In genomic region chr10:16809074-16809718, GRCh38 we compare ENCODE assay signal across 8 cellular contexts. TPM values are rescaled to one million over a fixed set of nuclear protein-coding genes. Genes with fewer than 3 reads are reported as not detected.
DNase-seq lines count a peak whose midpoint lies in the region; ATAC-seq and TF ChIP-seq lines count a peak whose summit lies in the region.

No MANE protein-coding gene starts in this region.

- H3K27ac ChIP-seq in OCI-LY3 (ENCODE audit: low read length) = no peak overlapping the region

- no peaks in the 10 kb centered on the region for H3K9me3 ChIP-seq in OCI-LY3 (ENCODE audit: insufficient read depth, low read length)

- ATAC-seq in GM18511 (IDR thresholded peaks at IDR 0.05; ENCODE audit: unreplicated experiment) (peak; percentile 97), HG02884 (IDR thresholded peaks at IDR 0.05; ENCODE audit: unreplicated experiment) (peak; percentile 94), Right ventricle myocardium superior (ENCODE audit: poor library complexity) (peak; percentile 78), HG02840 (IDR thresholded peaks at IDR 0.05; ENCODE audit: low FRiP score, unreplicated experiment) (no peak)

- TF ChIP-seq CTCF in AG09319 (IDR thresholded peaks at IDR 0.05; ENCODE audit: low read depth, low read length) = peak; percentile 56
- peak; percentile 52 for TF ChIP-seq CTCF in OCI-LY3 (IDR thresholded peaks at IDR 0.05; ENCODE audit: low read depth, low read length)

- no peak for DNase-seq in AG09319 (ENCODE audit: extremely low read depth, low read depth)
- peak; percentile 30 for DNase-seq in activated T-helper 9 cell treated with anti-CD3 and anti-CD28 coated beads, Interleukin-2, amount 50 U/mL, for 16 hours (ENCODE audit: low read depth)
- DNase-seq in Right ventricle myocardium superior = no peak
- DNase-seq in smooth muscle cell of the brain vasculature (ENCODE audit: low read depth, low spot score) = peak; percentile 32

- H4K20me1 ChIP-seq in OCI-LY3 (ENCODE audit: insufficient read depth, low read length) = no peaks in the 10 kb centered on the region

- H3K79me2 ChIP-seq in OCI-LY3 (ENCODE audit: low read length) = no peaks in the 10 kb centered on the region

- no peak overlapping the region for H2AFZ ChIP-seq in OCI-LY3 (ENCODE audit: low read depth, low read length)

- no peak overlapping the region for H3K9ac ChIP-seq in OCI-LY3 (ENCODE audit: low read length)

- H3K4me2 ChIP-seq in OCI-LY3 (ENCODE audit: low read length) = no peak overlapping the region

- H3K27me3 ChIP-seq in OCI-LY3 (ENCODE audit: low read depth, low read length) = no peaks in the 10 kb centered on the region

- H3K4me3 ChIP-seq in OCI-LY3 (ENCODE audit: low read length) = no peak overlapping the region

- no peaks in the 10 kb centered on the region for H3K4me1 ChIP-seq in OCI-LY3 (ENCODE audit: low read length)

- intact Hi-C loops in Right ventricle myocardium superior (cut with DNase I) = no loop called here

- H3K36me3 ChIP-seq in OCI-LY3 (replicated peaks; ENCODE audit: low read depth, low read length) = no peaks in the 10 kb centered on the region

RNA-seq across cellular contexts. Expression of gene RSU1, which starts 8.0 kb away (rescaled TPM):
- 49.4 TPM for total RNA-seq in Right ventricle myocardium superior

Comparison
In these comparisons a context has a peak if more than half of its experiments do, and no peak if none do; other contexts are left out.
1. DNase-seq: peak in activated T-helper 9 cell treated with anti-CD3 and anti-CD28 coated beads, Interleukin-2, amount 50 U/mL, for 16 hours (single experiment) and smooth muscle cell of the brain vasculature (single experiment); none in AG09319 (single experiment) and Right ventricle myocardium superior (single experiment).